Comparison of ENCODE assay signal across 9 cellular contexts in the genomic region with DNA sequence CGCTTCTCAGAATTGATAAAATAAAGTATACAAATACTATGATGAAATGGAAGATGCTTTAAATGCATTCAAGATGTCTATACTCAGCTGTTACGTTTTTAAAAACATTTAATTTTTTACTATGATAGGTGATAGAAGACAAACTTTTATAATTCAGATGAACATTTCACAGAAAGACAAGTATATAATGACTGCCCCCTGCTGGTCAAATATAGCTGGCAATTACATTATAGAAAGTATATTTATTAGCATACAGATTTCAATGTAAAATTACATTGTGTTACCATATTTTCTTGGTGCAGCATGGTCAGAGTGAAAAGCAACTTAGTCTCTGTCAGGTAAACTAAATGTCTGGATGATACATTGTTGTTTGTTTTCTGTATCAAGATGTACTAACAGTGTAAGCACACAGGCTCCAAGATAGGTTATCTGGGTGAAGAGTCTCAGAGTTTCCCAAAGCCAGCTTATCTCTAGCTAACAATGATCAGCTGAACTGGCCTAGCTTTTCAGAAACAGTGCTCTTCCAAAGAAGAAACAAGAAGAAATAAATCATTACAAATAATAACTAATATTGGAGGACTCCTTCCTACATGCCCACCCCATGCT. TPM values are rescaled to one million over a fixed set of nuclear protein-coding genes. Genes with fewer than 3 reads are reported as not detected.
DNase-seq lines count a peak whose midpoint lies in the region; ATAC-seq, FAIRE-seq and TF ChIP-seq lines count a peak whose summit lies in the region.
"Had no signal": no experiment of that assay in that cellular context is flagged by ENCODE, and none has a peak within 500 bp of the region (broad histone marks: within the 10 kb centered on the region; RNA-seq: fewer than 3 reads in every experiment).

No MANE protein-coding gene starts in this region.

- peaks cover 3% of the 10 kb centered on the region for H3K27me3 Mint-ChIP-seq in activated CD8-positive, alpha-beta T cell treated with anti-CD3 and anti-CD28 coated beads for 36 hours

- 48% methylated on average over 2 of the region's 2 CpGs for WGBS in HepG2 (ENCODE audit: low lambda C conversion rate)

- H3K36me3 ChIP-seq in KMS-11 (ENCODE audit: insufficient read depth) (no peaks in the 10 kb centered on the region), HepG2 (replicated peaks in 1 of 2; ENCODE audit: control insufficient read depth in 1 of 2, insufficient read depth in 2 of 2, low read length in 2 of 2) (no peaks in the 10 kb centered on the region)

- no peak overlapping the region for H3K4me3 Mint-ChIP-seq in activated CD8-positive, alpha-beta T cell treated with anti-CD3 and anti-CD28 coated beads for 36 hours

- FAIRE-seq in HepG2 (lab: Jason Lieb, UNC): no peak
- FAIRE-seq in urothelium cell line (lab: Jason Lieb, UNC): no peak

- no peak for TF ChIP-seq POLR2A in HepG2 (IDR thresholded peaks at IDR 0.05; ENCODE audit: insufficient read depth in 1 of 2, low read depth in 2 of 2, low read length in 2 of 2)

- H3K9ac ChIP-seq in KMS-11: no peak overlapping the region
- no peak overlapping the region for H3K9ac ChIP-seq in HepG2 (ENCODE audit: insufficient read depth, low read depth, low read length)

- 0 out of 2 replicates have a peak, but pooled peaks have one; percentile 25 for TF ChIP-seq RAD21 in HepG2 (CRISPR knock-in tag; IDR thresholded peaks at IDR 0.05)

- H3K36me3 Mint-ChIP-seq in activated CD8-positive, alpha-beta T cell treated with anti-CD3 and anti-CD28 coated beads for 36 hours (ENCODE audit: low read depth): no peaks in the 10 kb centered on the region

- H2AFZ ChIP-seq in KMS-11 (ENCODE audit: low read depth) (no peak overlapping the region), HepG2 (ENCODE audit: low read length) (no peak overlapping the region)

- POLR2A ChIA-PET in activated CD8-positive, alpha-beta T cell treated with anti-CD3 and anti-CD28 coated beads for 36 hours (lab: Charles Lee): no interaction called here
- POLR2A ChIA-PET in HepG2 (lab: Yijun Ruan, JAX): interaction anchor here (1.2 kb wide), 1 partner anchor 240 kb away, joined by 3 read pairs; no protein-coding TSS in a partner anchor

- no peak for ATAC-seq in activated CD8-positive, alpha-beta T cell treated with anti-CD3 and anti-CD28 coated beads for 36 hours
- ATAC-seq in HepG2: no peak
- ATAC-seq in GM19463 (IDR thresholded peaks at IDR 0.05; ENCODE audit: unreplicated experiment): no peak
- no peak for ATAC-seq in GM18870 (IDR thresholded peaks at IDR 0.05; ENCODE audit: unreplicated experiment)

- H3K4me2 ChIP-seq in KMS-11: no peak overlapping the region
- H3K4me2 ChIP-seq in HepG2 (ENCODE audit: low read depth, low read length): no peak overlapping the region

- H3K27ac Mint-ChIP-seq in activated CD8-positive, alpha-beta T cell treated with anti-CD3 and anti-CD28 coated beads for 36 hours: no peak overlapping the region

- CTCF ChIA-PET in activated CD8-positive, alpha-beta T cell treated with anti-CD3 and anti-CD28 coated beads for 36 hours (lab: Charles Lee): interaction anchor here (0.7 to 3.3 kb wide), 14 partner anchors 14 to 420 kb away, joined by 3 to 24 read pairs (median 3); partner anchors contain the start of gene RPGR
- CTCF ChIA-PET in HepG2 (lab: Yijun Ruan, JAX; ENCODE audit: low intra/inter-chr PET ratio, low total read pairs): interaction anchor here (3.8 kb wide), 1 partner anchor 240 kb away, joined by 32 read pairs; no protein-coding TSS in a partner anchor

- TF ChIP-seq CTCF in KMS-11 (conservative IDR thresholded peaks at IDR 0.05; ENCODE audit: low read depth, low read length) (peak; percentile 74), HepG2 (CRISPR knock-in tag; IDR thresholded peaks at IDR 0.05) (peak; percentile 44)
- peak; percentile 35 for TF ChIP-seq CTCF in activated CD8-positive, alpha-beta T cell treated with anti-CD3 and anti-CD28 coated beads for 36 hours (IDR thresholded peaks at IDR 0.05)

- no peaks in the 10 kb centered on the region for H3K9me3 Mint-ChIP-seq in activated CD8-positive, alpha-beta T cell treated with anti-CD3 and anti-CD28 coated beads for 36 hours

- H3K4me3 ChIP-seq in KMS-11 (IDR thresholded peaks at IDR 0.05; ENCODE audit: insufficient read depth, low read depth, low read length): no peak overlapping the region
- H3K4me3 ChIP-seq in HepG2 (replicated peaks in 1 of 3; ENCODE audit: insufficient read depth in 1 of 3, low read depth in 2 of 3, low read length in 3 of 3): no peak overlapping the region

- in situ Hi-C loops in HepG2 (cut with HindIII; ENCODE audit: extremely low pct_ligation_motif_present, low pct_unique_long_range_greater_than_20kb): loop anchor here (5.0 kb wide), 1 partner anchor 239 kb away; no protein-coding TSS in a partner anchor

- H3K4me1 ChIP-seq in KMS-11 (ENCODE audit: low read depth, poor library complexity, severe bottlenecking) (no peaks in the 10 kb centered on the region), HepG2 (ENCODE audit: insufficient read depth, low read length) (no peaks in the 10 kb centered on the region)

- BruUV-seq in HepG2 (replicated peaks; lab: Mats Ljungman, UMichigan): no TSS peak

- H3K79me2 ChIP-seq in KMS-11 (ENCODE audit: insufficient read depth, low read depth) (no peaks in the 10 kb centered on the region), HepG2 (ENCODE audit: insufficient read depth, low read length) (no peaks in the 10 kb centered on the region)

- intact Hi-C loops in activated CD8-positive, alpha-beta T cell treated with anti-CD3 and anti-CD28 coated beads for 36 hours (cut with micrococcal nuclease): loop anchor here (2.0 kb wide), 1 partner anchor 240 kb away; no protein-coding TSS in a partner anchor
- intact Hi-C loops in HepG2 (cut with micrococcal nuclease; ENCODE audit: unreplicated experiment): loop anchor here (1.0 kb wide), 1 partner anchor 240 kb away; no protein-coding TSS in a partner anchor

- DNase-seq in NOMO-1 treated with DMSO at 0.1 percent for 48 hours (lab: John Stamatoyannopoulos, UW; ENCODE audit: unreplicated experiment) (peak; percentile 37), NOMO-1 treated with dmso at 0.1 percent for 144 hours (lab: John Stamatoyannopoulos, UW; ENCODE audit: unreplicated experiment) (no peak), HepG2 (ENCODE audit: low spot score) (peak; percentile 1), urothelium cell line (ENCODE audit: low spot score) (no peak)
- peak; percentile 23 for DNase-seq in activated CD8-positive, alpha-beta T cell treated with anti-CD3 and anti-CD28 coated beads for 36 hours

- H3K4me1 Mint-ChIP-seq in activated CD8-positive, alpha-beta T cell treated with anti-CD3 and anti-CD28 coated beads for 36 hours (ENCODE audit: low read depth): no peaks in the 10 kb centered on the region

- H3K27ac ChIP-seq in KMS-11: no peak overlapping the region
- no peak overlapping the region for H3K27ac ChIP-seq in HepG2 (ENCODE audit: extremely low read length, insufficient read depth, low read length)

- no peaks in the 10 kb centered on the region for H3K9me3 ChIP-seq in HepG2 (ENCODE audit: low read length)

- no peaks in the 10 kb centered on the region for H3K27me3 ChIP-seq in KMS-11 (ENCODE audit: insufficient read depth, low read depth)
- H3K27me3 ChIP-seq in HepG2 (ENCODE audit: control insufficient read depth in 1 of 2, insufficient read depth in 2 of 2, low read length in 2 of 2): no peaks in the 10 kb centered on the region

- TF ChIP-seq EP300 in HepG2 (IDR thresholded peaks at IDR 0.05; ENCODE audit: low read depth in 2 of 2, low read length in 2 of 2) (no peak), HepG2 (CRISPR knock-in tag; IDR thresholded peaks at IDR 0.05; ENCODE audit: borderline replicate concordance) (no peak)

- no peaks in the 10 kb centered on the region for H4K20me1 ChIP-seq in KMS-11 (ENCODE audit: insufficient read depth)
- H4K20me1 ChIP-seq in HepG2 (ENCODE audit: insufficient read depth, low read length): no peaks in the 10 kb centered on the region

TF ChIP-seq in HepG2, 621 proteins besides CTCF, POLR2A, EP300 and RAD21 (continues in another document):
- TF ChIP-seq, protein P1, sequence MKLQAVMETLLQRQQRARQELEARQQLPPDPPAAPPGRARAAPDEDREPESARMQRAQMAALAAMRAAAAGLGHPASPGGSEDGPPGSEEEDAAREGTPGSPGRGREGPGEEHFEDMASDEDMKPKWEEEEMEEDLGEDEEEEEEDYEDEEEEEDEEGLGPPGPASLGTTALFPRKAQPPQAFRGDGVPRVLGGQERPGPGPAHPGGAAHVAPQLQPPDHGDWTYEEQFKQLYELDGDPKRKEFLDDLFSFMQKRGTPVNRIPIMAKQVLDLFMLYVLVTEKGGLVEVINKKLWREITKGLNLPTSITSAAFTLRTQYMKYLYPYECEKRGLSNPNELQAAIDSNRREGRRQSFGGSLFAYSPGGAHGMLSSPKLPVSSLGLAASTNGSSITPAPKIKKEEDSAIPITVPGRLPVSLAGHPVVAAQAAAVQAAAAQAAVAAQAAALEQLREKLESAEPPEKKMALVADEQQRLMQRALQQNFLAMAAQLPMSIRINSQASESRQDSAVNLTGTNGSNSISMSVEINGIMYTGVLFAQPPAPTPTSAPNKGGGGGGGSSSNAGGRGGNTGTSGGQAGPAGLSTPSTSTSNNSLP (IDR thresholded peaks at IDR 0.05; ENCODE audit: low read depth, low read length): no peak

RNA-seq across cellular contexts. Expression of gene SRPX, which starts 54.1 kb away (rescaled TPM):
- not detected for total RNA-seq in activated CD8-positive, alpha-beta T cell treated with anti-CD3 and anti-CD28 coated beads for 36 hours
- not detected in 2 replicates for total RNA-seq in HepG2 (2016; rRNA removed; fragmentation: Illumina TruSeq; extraction: Trizol)
- not detected in 2 replicates for total RNA-seq in HepG2 (2016; cell fraction: cytosol; rRNA removed; fragmentation: Illumina TruSeq; extraction: Trizol; ENCODE audit: low read depth)
- total RNA-seq in HepG2 (2016; cell fraction: insoluble cytoplasmic fraction; rRNA removed; fragmentation: Illumina TruSeq; extraction: Trizol): not detected in 2 replicates
- total RNA-seq in HepG2 (2016; cell fraction: membrane; rRNA removed; fragmentation: Illumina TruSeq; extraction: Trizol): not detected in 2 replicates
- total RNA-seq in HepG2 (2016; cell fraction: nucleus; rRNA removed; fragmentation: Illumina TruSeq; extraction: Trizol): not detected in 2 replicates
- polyA plus RNA-seq in HepG2 (2011; rRNA removed): 0.13 and 0.30 TPM in 2 replicates
- 0.12 and 0.17 TPM in 2 replicates for polyA plus RNA-seq in HepG2 (2011; cell fraction: cytosol; rRNA removed)
- 0.07 TPM in 1 of 2 replicates, not detected in the other for polyA plus RNA-seq in HepG2 (2011; cell fraction: nucleus; rRNA removed)
- polyA plus RNA-seq in HepG2 (2012): 0.12 TPM in 1 of 2 replicates, not detected in the other
- polyA plus RNA-seq in HepG2 (2016; cell fraction: cytosol; fragmentation: Illumina TruSeq; extraction: Trizol; ENCODE audit: low read depth): 0.06 TPM in 1 of 2 replicates, not detected in the other
- polyA plus RNA-seq in HepG2 (2016; cell fraction: insoluble cytoplasmic fraction; fragmentation: Illumina TruSeq; extraction: Trizol; ENCODE audit: low read depth): not detected in 2 replicates
- polyA plus RNA-seq in HepG2 (2016; cell fraction: membrane; fragmentation: Illumina TruSeq; extraction: Trizol; ENCODE audit: low read depth): not detected in 2 replicates
- polyA plus RNA-seq in HepG2 (2016; cell fraction: nucleus; fragmentation: Illumina TruSeq; extraction: Trizol; ENCODE audit: insufficient read depth, low read depth): not detected in 2 replicates
- not detected in 2 replicates for polyA minus RNA-seq in HepG2 (2011; rRNA and poly(A)+ RNA removed; ENCODE audit: low replicate concordance)
- polyA minus RNA-seq in HepG2 (2011; cell fraction: cytosol; rRNA and poly(A)+ RNA removed): not detected in 2 replicates
- not detected in 2 replicates for polyA minus RNA-seq in HepG2 (2011; cell fraction: nucleus; rRNA and poly(A)+ RNA removed)
- total RNA-seq: activated CD8-positive, alpha-beta memory T cell treated with anti-CD3 and anti-CD28 coated beads for 36 hours had no signal

Comparison
In these comparisons a context has a peak if more than half of its experiments do, and no peak if none do; other contexts are left out.
1. DNase-seq: peak in NOMO-1 treated with DMSO at 0.1 percent for 48 hours (single experiment), activated CD8-positive, alpha-beta T cell treated with anti-CD3 and anti-CD28 coated beads for 36 hours (single experiment) and HepG2 (single experiment); none in NOMO-1 treated with dmso at 0.1 percent for 144 hours (single experiment) and urothelium cell line (single experiment).
2. Peak in every context shown above with its lines, with median percentiles within 50 percentile points of each other: CTCF ChIP-seq.